In genomic region chr2:188944442-188944841, GRCh38 we compare ENCODE assay signal across 21 cellular contexts. TPM values are rescaled to one million over a fixed set of nuclear protein-coding genes. Genes with fewer than 3 reads are reported as not detected.
A peak's percentile ranks its signal among the peaks of the same experiment; 100 is the strongest.
DNase-seq lines count a peak whose midpoint lies in the region; FAIRE-seq and TF ChIP-seq lines count a peak whose summit lies in the region.
"Had no signal": no experiment of that assay in that cellular context is flagged by ENCODE, and none has a peak within 500 bp of the region (broad histone marks: within the 10 kb centered on the region; RNA-seq: fewer than 3 reads in every experiment).

No MANE protein-coding gene starts in this region.

- H2AFZ ChIP-seq in PC-9 = no peak overlapping the region; the same call in 1 of the 2 replicates
- H2AFZ ChIP-seq: GM23338 had no signal

- TF ChIP-seq CTCF in kidney (IDR thresholded peaks at IDR 0.05; ENCODE audit: borderline replicate concordance, extremely low read depth, insufficient read depth) = no peak
- no peak for TF ChIP-seq CTCF in spleen (IDR thresholded peaks at IDR 0.05 in 8 of 11, conservative IDR thresholded peaks at IDR 0.05 in 3 of 11)
- TF ChIP-seq CTCF in PC-9 (conservative IDR thresholded peaks at IDR 0.05) = no peak

- no peak overlapping the region for H3K4me2 ChIP-seq in PC-9
- H3K4me2 ChIP-seq: A549, GM23338 had no signal

- CTCF ChIA-PET in PC-9 (lab: Charles Lee) = no interaction called here

- no peak for FAIRE-seq in kidney (lab: Jason Lieb, UNC)
- no peak for FAIRE-seq in urothelium cell line (lab: Jason Lieb, UNC)
- FAIRE-seq: A549, GM12892, H54 had no signal

- POLR2A ChIA-PET in PC-9 (lab: Charles Lee; ENCODE audit: unreplicated experiment) = no interaction called here

- H3K4me3 ChIP-seq in kidney (ENCODE audit: low read length in 2 of 2) (no peak overlapping the region), spleen (no peak overlapping the region), PC-9 (no peak overlapping the region)
- H3K4me3 ChIP-seq: A549, GM23338 had no signal

- no peaks in the 10 kb centered on the region for H3K9me3 ChIP-seq in kidney (ENCODE audit: control insufficient read depth in 1 of 2, low read length in 2 of 2)
- peaks cover 0 to 16% (median 6%) of the 10 kb centered on the region in 8 donors for H3K9me3 ChIP-seq in spleen
- no peaks in the 10 kb centered on the region for H3K9me3 ChIP-seq in PC-9 (ENCODE audit: insufficient read depth, low read depth)
- H3K9me3 ChIP-seq: A549 had no signal

- no peaks in the 10 kb centered on the region for H3K4me1 ChIP-seq in kidney (ENCODE audit: control insufficient read depth in 1 of 2, insufficient read depth in 1 of 2, low read depth in 1 of 2, low read length in 2 of 2)
- no peaks in the 10 kb centered on the region for H3K4me1 ChIP-seq in spleen
- H3K4me1 ChIP-seq in PC-9 (replicated peaks; ENCODE audit: insufficient read depth) = no peaks in the 10 kb centered on the region
- H3K4me1 ChIP-seq: A549 had no signal

- no peak for TF ChIP-seq POLR2A in spleen (IDR thresholded peaks at IDR 0.05)

- no peaks in the 10 kb centered on the region for H4K20me1 ChIP-seq in PC-9 (ENCODE audit: insufficient read depth)

- no peaks in the 10 kb centered on the region for H3K9me2 ChIP-seq in PC-9 (ENCODE audit: insufficient read depth)

- H3K9ac ChIP-seq in kidney (ENCODE audit: low read length in 2 of 2) = no peak overlapping the region

- BruUV-seq in PC-9 (replicated peaks; lab: Mats Ljungman, UMichigan) = no TSS peak

- H3F3A ChIP-seq in PC-9 (ENCODE audit: insufficient read depth, low read depth) = no peaks in the 10 kb centered on the region

- H3K27me3 ChIP-seq in spleen (replicated peaks in 1 of 7) = no peaks in the 10 kb centered on the region
- H3K27me3 ChIP-seq in PC-9 (ENCODE audit: insufficient read depth, low read depth) = no peaks in the 10 kb centered on the region

- intact Hi-C loops in kidney (cut with DNase I) = no loop called here
- intact Hi-C loops in spleen (cut with DNase I; ENCODE audit: low total_unique reads) = no loop called here
- intact Hi-C loops in PC-9 (cut with micrococcal nuclease; ENCODE audit: unreplicated experiment) = no loop called here

- DNase-seq in activated gamma-delta T cell (lab: John Stamatoyannopoulos, UW) = peak; percentile 9
- no peak for DNase-seq in activated gamma-delta T cell treated with Interleukin-2 at 50 U/mL for 16 hours
- peak; percentile 54 for DNase-seq in kidney
- DNase-seq in spleen = peak; percentile 55
- DNase-seq in PC-9 = no peak
- DNase-seq in urothelium cell line (ENCODE audit: low spot score) = no peak
- DNase-seq in cerebellar nuclear complex (lab: John Stamatoyannopoulos, UW) = no peak
- DNase-seq: AML-193, DMS153, DMS79, GDM1, HCEC 1CT had no signal

- no peak overlapping the region for H3K27ac ChIP-seq in kidney (ENCODE audit: low read depth in 2 of 2, low read length in 2 of 2)
- no peak overlapping the region for H3K27ac ChIP-seq in spleen
- no peak overlapping the region for H3K27ac ChIP-seq in PC-9
- H3K27ac ChIP-seq: 22Rv1, A549, C4-2B, HL-60 had no signal

- H3K36me3 ChIP-seq in kidney (ENCODE audit: control insufficient read depth in 1 of 2, insufficient read depth in 2 of 2, low read length in 2 of 2) (no peaks in the 10 kb centered on the region), spleen (no peaks in the 10 kb centered on the region), PC-9 (ENCODE audit: low read depth) (no peaks in the 10 kb centered on the region)

- no peaks in the 10 kb centered on the region for H3K79me2 ChIP-seq in PC-9 (ENCODE audit: low read depth)

- 88 to 96% (median 92%) methylated on average over 6 to 21 of the region's 21 CpGs for WGBS in spleen, 5 donors

RNA-seq across cellular contexts. Expression of gene COL3A1, which starts 29.7 kb away (rescaled TPM):
- total RNA-seq in kidney (138 TPM), spleen (100 to 1,000 TPM in 6 of 7 donors, 10 to 100 TPM in 1; 67.6 to 397 (median 184) TPM), PC-9 (2021) (not detected in 2 replicates)
- polyA plus RNA-seq in kidney (ENCODE audit: insufficient read depth, low read depth, low replicate concordance) (32.2 TPM), spleen (10 to 100 TPM; 24.9 to 59.3 (median 43.4) TPM)
- total RNA-seq: CD4-positive, alpha-beta memory T cell; HT1080 had no signal
- polyA plus RNA-seq: CD4-positive, alpha-beta memory T cell had no signal

Comparison
In these comparisons a context has a peak if more than half of its experiments do, and no peak if none do; other contexts are left out.
1. DNase-seq: peak in activated gamma-delta T cell (single experiment), kidney (single experiment) and spleen (single experiment); none in activated gamma-delta T cell treated with Interleukin-2 at 50 U/mL for 16 hours (single experiment), PC-9 (0 of 2), urothelium cell line (single experiment) and cerebellar nuclear complex (0 of 2).
2. RNA of gene COL3A1, which starts 29.7 kb away (total RNA-seq): 67.6 to 397 TPM in spleen and 138 TPM in kidney (single experiment); not detected in PC-9; every median in the first group is over 10 times any median in the second.